ENCODE assay signal across 14 cellular contexts in genomic region chr1:237672748-237673147, GRCh38.
A peak's percentile ranks its signal among the peaks of the same experiment; 100 is the strongest.
DNase-seq lines count a peak whose midpoint lies in the region; ATAC-seq and TF ChIP-seq lines count a peak whose summit lies in the region.
"Had no signal": no experiment of that assay in that cellular context is flagged by ENCODE, and none has a peak within 500 bp of the region (broad histone marks: within the 10 kb centered on the region; RNA-seq: fewer than 3 reads in every experiment).

No MANE protein-coding gene starts in this region.

- peaks cover 6% of the 10 kb centered on the region; the same call in 1 of the 2 replicates for H3K9me3 Mint-ChIP-seq in WTC11
- H3K9me3 Mint-ChIP-seq: natural killer cell treated with Interleukin-12 subunit alpha and Interleukin-12 subunit beta and Interleukin-15 and Interleukin-18, amount 100 ng/mL, for 72 hours had no signal

- no peak for DNase-seq in left ventricle myocardium superior
- DNase-seq in Right ventricle myocardium superior: no peak
- peak; percentile 26 for DNase-seq in NB4 (ENCODE audit: low read depth)
- DNase-seq in WTC11 (ENCODE audit: low spot score): no peak
- no peak for DNase-seq in activated CD4-positive, CD25-positive, alpha-beta regulatory T cell (lab: John Stamatoyannopoulos, UW)
- no peak for DNase-seq in activated effector memory CD4-positive, alpha-beta T cell treated with Interleukin-2 at 50 U/mL for 16 hours
- no peak for DNase-seq in mesenchymal stem cell
- DNase-seq: activated T-cell treated with anti-CD3 and anti-CD28 coated beads for 4 hours; hypothalamus; KG1; stimulated activated CD4-positive, alpha-beta T cell treated with anti-CD3 and anti-CD28 coated beads, Interleukin-2, amount 100 ng/mL, for 24 hours had no signal

- H3K9ac ChIP-seq in mesenchymal stem cell (ENCODE audit: low read length): no peak overlapping the region

- no peaks in the 10 kb centered on the region for H3K27me3 Mint-ChIP-seq in WTC11 (ENCODE audit: low read depth)
- H3K27me3 Mint-ChIP-seq: natural killer cell treated with Interleukin-12 subunit alpha and Interleukin-12 subunit beta and Interleukin-15 and Interleukin-18, amount 100 ng/mL, for 72 hours had no signal

- TF ChIP-seq CTCF in NB4 (IDR thresholded peaks at IDR 0.05; ENCODE audit: low read depth, low read length) (peak; percentile 24), WTC11 (IDR thresholded peaks at IDR 0.05) (no peak)

- H2BK15ac ChIP-seq in mesenchymal stem cell (ENCODE audit: low read depth, poor library complexity, severe bottlenecking): no peak overlapping the region

- H2BK12ac ChIP-seq in mesenchymal stem cell (ENCODE audit: low read length in 2 of 2): no peak overlapping the region

- H3K36me3 Mint-ChIP-seq in WTC11: peaks cover 10% of the 10 kb centered on the region
- H3K36me3 Mint-ChIP-seq: natural killer cell treated with Interleukin-12 subunit alpha and Interleukin-12 subunit beta and Interleukin-15 and Interleukin-18, amount 100 ng/mL, for 72 hours had no signal

- intact Hi-C loops in left ventricle myocardium superior (cut with micrococcal nuclease) (no loop called here), Right ventricle myocardium superior (cut with DNase I) (no loop called here)

- H3K4me1 Mint-ChIP-seq in WTC11: peaks cover 13% of the 10 kb centered on the region

- no peak overlapping the region for H3K4ac ChIP-seq in mesenchymal stem cell (ENCODE audit: low read depth in 1 of 2, low read length in 2 of 2)

- no peak overlapping the region for H3K27ac ChIP-seq in mesenchymal stem cell (ENCODE audit: low read length, poor library complexity, severe bottlenecking)
- H3K27ac ChIP-seq: thyroid gland had no signal

- CTCF ChIA-PET in WTC11 (lab: Charles Lee): interaction anchor here (1.0 kb wide), 1 partner anchor 127 kb away, joined by 3 read pairs; no protein-coding TSS in a partner anchor

- H3K79me1 ChIP-seq in mesenchymal stem cell (replicated peaks; ENCODE audit: low read length, poor library complexity, severe bottlenecking): no peaks in the 10 kb centered on the region

- no peak overlapping the region for H2AFZ ChIP-seq in mesenchymal stem cell (ENCODE audit: low read depth, low read length)

- H3K4me3 ChIP-seq in NB4 (ENCODE audit: low read depth, low read length) (no peak overlapping the region), mesenchymal stem cell (ENCODE audit: insufficient read depth in 1 of 2, low read depth in 1 of 2, low read length in 2 of 2) (no peak overlapping the region)
- H3K4me3 ChIP-seq: thyroid gland had no signal

- H3K27ac Mint-ChIP-seq in WTC11: no peak overlapping the region
- H3K27ac Mint-ChIP-seq: natural killer cell treated with Interleukin-12 subunit alpha and Interleukin-12 subunit beta and Interleukin-15 and Interleukin-18, amount 100 ng/mL, for 72 hours had no signal

- POLR2A ChIA-PET in WTC11 (lab: Charles Lee): interaction anchor here (0.5 kb wide), 1 partner anchor 132 kb away, joined by 3 read pairs; no protein-coding TSS in a partner anchor

- H3K4me3 Mint-ChIP-seq in WTC11: no peak overlapping the region
- H3K4me3 Mint-ChIP-seq: natural killer cell treated with Interleukin-12 subunit alpha and Interleukin-12 subunit beta and Interleukin-15 and Interleukin-18, amount 100 ng/mL, for 72 hours had no signal

- ATAC-seq in left ventricle myocardium superior: peak; percentile 18
- ATAC-seq in Right ventricle myocardium superior (ENCODE audit: poor library complexity): no peak
- peak; percentile 69 for ATAC-seq in WTC11
- no peak for ATAC-seq in HG03457 (IDR thresholded peaks at IDR 0.05; ENCODE audit: unreplicated experiment)
- ATAC-seq: natural killer cell treated with Interleukin-12 subunit alpha and Interleukin-12 subunit beta and Interleukin-15 and Interleukin-18, amount 100 ng/mL, for 72 hours had no signal

- TF ChIP-seq POLR2A in NB4 (IDR thresholded peaks at IDR 0.05; ENCODE audit: extremely low read depth, insufficient read length): no peak

- no peak overlapping the region for H4K91ac ChIP-seq in mesenchymal stem cell (ENCODE audit: low read length)

- H3K23ac ChIP-seq in mesenchymal stem cell (ENCODE audit: low read length in 2 of 2): no peak overlapping the region

- no peak overlapping the region for H2BK5ac ChIP-seq in mesenchymal stem cell (ENCODE audit: low read depth, low read length, poor library complexity, severe bottlenecking)

- no peak overlapping the region for H4K8ac ChIP-seq in mesenchymal stem cell (ENCODE audit: low read length)

- H3K18ac ChIP-seq in mesenchymal stem cell (ENCODE audit: low read depth in 1 of 2, low read length in 2 of 2): no peak overlapping the region

- no peaks in the 10 kb centered on the region for H3K4me1 ChIP-seq in mesenchymal stem cell (ENCODE audit: control insufficient read depth, insufficient read depth, low read depth, low read length)
- H3K4me1 ChIP-seq: thyroid gland had no signal

- H3K4me2 ChIP-seq in mesenchymal stem cell (ENCODE audit: low read length, poor library complexity, severe bottlenecking): no peak overlapping the region

- no peak overlapping the region for H3K14ac ChIP-seq in mesenchymal stem cell (ENCODE audit: low read length in 2 of 2)

- H3K36me3 ChIP-seq in mesenchymal stem cell (ENCODE audit: control insufficient read depth in 1 of 2, insufficient read depth in 2 of 2, low read depth in 1 of 2, low read length in 2 of 2): no peaks in the 10 kb centered on the region
- H3K36me3 ChIP-seq: thyroid gland had no signal

- no peaks in the 10 kb centered on the region for H3K27me3 ChIP-seq in mesenchymal stem cell (ENCODE audit: control insufficient read depth in 1 of 2, insufficient read depth in 1 of 2, low read length in 2 of 2)
- H3K27me3 ChIP-seq: thyroid gland had no signal

- no peak overlapping the region for H2AK5ac ChIP-seq in mesenchymal stem cell (ENCODE audit: low read length, severe bottlenecking)

- 78% methylated on average over 2 of the region's 2 CpGs for WGBS in mesenchymal stem cell

- no peaks in the 10 kb centered on the region for H3K9me3 ChIP-seq in mesenchymal stem cell (ENCODE audit: control insufficient read depth, low read length)
- H3K9me3 ChIP-seq: thyroid gland had no signal

- no peak overlapping the region for H2BK120ac ChIP-seq in mesenchymal stem cell (ENCODE audit: low read depth, low read length)

TF ChIP-seq in WTC11, 78 proteins besides CTCF, POLR2A, EP300 and RAD21:
- TF ChIP-seq E2F4 (CRISPR knock-in tag; IDR thresholded peaks at IDR 0.05; ENCODE audit: borderline replicate concordance, low read depth) (no peak), ZNF416 (CRISPR knock-in tag; IDR thresholded peaks at IDR 0.05) (no peak), NFYB (CRISPR knock-in tag; conservative IDR thresholded peaks at IDR 0.05; ENCODE audit: low read depth) (no peak), ZNF512 (CRISPR knock-in tag; IDR thresholded peaks at IDR 0.05; ENCODE audit: borderline replicate concordance) (no peak), ZNF671 (CRISPR knock-in tag; IDR thresholded peaks at IDR 0.05) (no peak), NR1H2 (CRISPR knock-in tag; IDR thresholded peaks at IDR 0.05) (no peak), SMAD3 (CRISPR knock-in tag; IDR thresholded peaks at IDR 0.05; ENCODE audit: borderline replicate concordance) (no peak), HMGXB4 (CRISPR knock-in tag; IDR thresholded peaks at IDR 0.05) (no peak), USF1 (CRISPR knock-in tag; IDR thresholded peaks at IDR 0.05) (no peak)
TF ChIP-seq in WTC11: peak in this region for 0.

Comparison
In these comparisons a context has a peak if more than half of its experiments do, and no peak if none do; other contexts are left out.
1. ATAC-seq: peak in left ventricle myocardium superior (single experiment) and WTC11 (single experiment); none in Right ventricle myocardium superior (single experiment) and HG03457 (single experiment).